1 cellular context compared by ENCODE assay signal in genomic region chr6:143505537-143505936, GRCh38.
A peak's percentile ranks its signal among the peaks of the same experiment; 100 is the strongest.
TF ChIP-seq lines count a peak whose summit lies in the region.

No MANE protein-coding gene starts in this region.

TF ChIP-seq in HepG2, 621 proteins besides CTCF, POLR2A, EP300 and RAD21:
- 0 out of 2 replicates have a peak, but pooled peaks have one; percentile 13 for TF ChIP-seq POLR2AphosphoS2 (IDR thresholded peaks at IDR 0.05; ENCODE audit: low read depth, low read length)
- no peak for TF ChIP-seq AGO2 (optimal IDR thresholded peaks at IDR 0.05; ENCODE audit: low read depth, low read length)
- TF ChIP-seq, protein P1, sequence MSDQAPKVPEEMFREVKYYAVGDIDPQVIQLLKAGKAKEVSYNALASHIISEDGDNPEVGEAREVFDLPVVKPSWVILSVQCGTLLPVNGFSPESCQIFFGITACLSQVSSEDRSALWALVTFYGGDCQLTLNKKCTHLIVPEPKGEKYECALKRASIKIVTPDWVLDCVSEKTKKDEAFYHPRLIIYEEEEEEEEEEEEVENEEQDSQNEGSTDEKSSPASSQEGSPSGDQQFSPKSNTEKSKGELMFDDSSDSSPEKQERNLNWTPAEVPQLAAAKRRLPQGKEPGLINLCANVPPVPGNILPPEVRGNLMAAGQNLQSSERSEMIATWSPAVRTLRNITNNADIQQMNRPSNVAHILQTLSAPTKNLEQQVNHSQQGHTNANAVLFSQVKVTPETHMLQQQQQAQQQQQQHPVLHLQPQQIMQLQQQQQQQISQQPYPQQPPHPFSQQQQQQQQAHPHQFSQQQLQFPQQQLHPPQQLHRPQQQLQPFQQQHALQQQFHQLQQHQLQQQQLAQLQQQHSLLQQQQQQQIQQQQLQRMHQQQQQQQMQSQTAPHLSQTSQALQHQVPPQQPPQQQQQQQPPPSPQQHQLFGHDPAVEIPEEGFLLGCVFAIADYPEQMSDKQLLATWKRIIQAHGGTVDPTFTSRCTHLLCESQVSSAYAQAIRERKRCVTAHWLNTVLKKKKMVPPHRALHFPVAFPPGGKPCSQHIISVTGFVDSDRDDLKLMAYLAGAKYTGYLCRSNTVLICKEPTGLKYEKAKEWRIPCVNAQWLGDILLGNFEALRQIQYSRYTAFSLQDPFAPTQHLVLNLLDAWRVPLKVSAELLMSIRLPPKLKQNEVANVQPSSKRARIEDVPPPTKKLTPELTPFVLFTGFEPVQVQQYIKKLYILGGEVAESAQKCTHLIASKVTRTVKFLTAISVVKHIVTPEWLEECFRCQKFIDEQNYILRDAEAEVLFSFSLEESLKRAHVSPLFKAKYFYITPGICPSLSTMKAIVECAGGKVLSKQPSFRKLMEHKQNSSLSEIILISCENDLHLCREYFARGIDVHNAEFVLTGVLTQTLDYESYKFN (CRISPR knock-in tag; conservative IDR thresholded peaks at IDR 0.05): no peak
TF ChIP-seq in HepG2: peak in this region for 1.
